ENCODE assay signal across 8 cellular contexts in genomic region chr12:62793256-62794217, GRCh38.
DNase-seq lines count a peak whose midpoint lies in the region; ATAC-seq and TF ChIP-seq lines count a peak whose summit lies in the region.

No MANE protein-coding gene starts in this region.

- ATAC-seq in CD4-positive, CD25-positive, alpha-beta regulatory T cell (ENCODE audit: low read depth in 2 of 2) = peak; percentile 67 to 78
- ATAC-seq in GM19463 (IDR thresholded peaks at IDR 0.05; ENCODE audit: unreplicated experiment) = peak; percentile 61

- H3K4me3 Mint-ChIP-seq in CD4-positive, CD25-positive, alpha-beta regulatory T cell = no peak overlapping the region

- no peak overlapping the region for H3K27ac Mint-ChIP-seq in CD4-positive, CD25-positive, alpha-beta regulatory T cell

- no peaks in the 10 kb centered on the region for H3K9me3 ChIP-seq in CD4-positive, CD25-positive, alpha-beta regulatory T cell (ENCODE audit: control insufficient read depth in 2 of 2, low read length in 2 of 2)
- H3K9me3 ChIP-seq in neutrophil (no peaks in the 10 kb centered on the region), suprapubic skin (no peaks in the 10 kb centered on the region)

- peak; percentile 86 for TF ChIP-seq CTCF in LNCAP (IDR thresholded peaks at IDR 0.05)
- TF ChIP-seq CTCF in fibroblast of villous mesenchyme (IDR thresholded peaks at IDR 0.05; ENCODE audit: insufficient read depth, low read depth, low read length) = peak; percentile 92
- TF ChIP-seq CTCF in neutrophil (IDR thresholded peaks at IDR 0.05) = peak; percentile 91
- peak; percentile 90 to 98 for TF ChIP-seq CTCF in suprapubic skin (IDR thresholded peaks at IDR 0.05)

- WGBS in suprapubic skin = 64% methylated on average over 25 of the region's 25 CpGs

- no peaks in the 10 kb centered on the region for H3K36me3 ChIP-seq in CD4-positive, CD25-positive, alpha-beta regulatory T cell (ENCODE audit: control insufficient read depth, insufficient read depth, low read length)
- H3K36me3 ChIP-seq in neutrophil = no peaks in the 10 kb centered on the region
- no peaks in the 10 kb centered on the region for H3K36me3 ChIP-seq in suprapubic skin

- no peaks in the 10 kb centered on the region for H3K4me1 Mint-ChIP-seq in CD4-positive, CD25-positive, alpha-beta regulatory T cell

- DNase-seq in CD4-positive, CD25-positive, alpha-beta regulatory T cell = peak; percentile 42 to 67 (median 67)
- peak; percentile 87 for DNase-seq in RKO (ENCODE audit: low spot score)
- DNase-seq in activated T-helper 1 cell treated with anti-CD3 and anti-CD28 coated beads, Interleukin-2, amount 50 U/mL, for 16 hours (ENCODE audit: low read depth in 1 of 2, low spot score in 1 of 2) = peak; percentile 51 to 59
- DNase-seq in fibroblast of villous mesenchyme (ENCODE audit: low read depth) = peak; percentile 82
- DNase-seq in suprapubic skin (ENCODE audit: low spot score in 2 of 2) = peak; percentile 89

- H3K9me3 Mint-ChIP-seq in CD4-positive, CD25-positive, alpha-beta regulatory T cell = no peaks in the 10 kb centered on the region

- H3K27ac ChIP-seq in CD4-positive, CD25-positive, alpha-beta regulatory T cell (ENCODE audit: insufficient read depth, low read length, poor library complexity, severe bottlenecking) = no peak overlapping the region
- H3K27ac ChIP-seq in neutrophil (no peak overlapping the region), suprapubic skin (no peak overlapping the region)

- H3K36me3 Mint-ChIP-seq in CD4-positive, CD25-positive, alpha-beta regulatory T cell = no peaks in the 10 kb centered on the region

- H3K27me3 Mint-ChIP-seq in CD4-positive, CD25-positive, alpha-beta regulatory T cell = peaks cover 18% of the 10 kb centered on the region

- H3K4me1 ChIP-seq in CD4-positive, CD25-positive, alpha-beta regulatory T cell (ENCODE audit: control insufficient read depth, insufficient read depth, low read length, poor library complexity, severe bottlenecking) = no peaks in the 10 kb centered on the region
- H3K4me1 ChIP-seq in neutrophil (ENCODE audit: control insufficient read depth in 1 of 2, insufficient read depth in 1 of 2, low read depth in 1 of 2, low read length in 1 of 2) (peaks cover 8 to 14% of the 10 kb centered on the region in 2 experiments), suprapubic skin (peaks cover 3% of the 10 kb centered on the region)

- H3K4me3 ChIP-seq in CD4-positive, CD25-positive, alpha-beta regulatory T cell (ENCODE audit: low read depth, low read length) = no peak overlapping the region
- H3K4me3 ChIP-seq in fibroblast of villous mesenchyme (ENCODE audit: low read depth, low read length) (no peak overlapping the region), neutrophil (ENCODE audit: low read depth in 1 of 2, low read length in 1 of 2) (no peak overlapping the region), suprapubic skin (no peak overlapping the region)

- no peaks in the 10 kb centered on the region for H3K27me3 ChIP-seq in CD4-positive, CD25-positive, alpha-beta regulatory T cell (ENCODE audit: control insufficient read depth, insufficient read depth, low read length)
- H3K27me3 ChIP-seq in neutrophil (no peaks in the 10 kb centered on the region), suprapubic skin (no peaks in the 10 kb centered on the region)

- no peak for TF ChIP-seq POLR2A in suprapubic skin (IDR thresholded peaks at IDR 0.05)

- TF ChIP-seq EP300 in suprapubic skin (IDR thresholded peaks at IDR 0.05) = no peak
